Comparison of ENCODE assay signal across 8 cellular contexts in genomic region chr12:51819851-51820720, GRCh38. TPM values are rescaled to one million over a fixed set of nuclear protein-coding genes. Genes with fewer than 3 reads are reported as not detected.
A peak's percentile ranks its signal among the peaks of the same experiment; 100 is the strongest.
DNase-seq lines count a peak whose midpoint lies in the region; ATAC-seq and TF ChIP-seq lines count a peak whose summit lies in the region.

No MANE protein-coding gene starts in this region.

- no peak for TF ChIP-seq CTCF in mesothelial cell of epicardium (IDR thresholded peaks at IDR 0.05; ENCODE audit: unreplicated experiment)

- peaks cover 10% of the 10 kb centered on the region for H3K27me3 Mint-ChIP-seq in mesothelial cell of epicardium (ENCODE audit: low read depth)

- ATAC-seq in GM19035 (IDR thresholded peaks at IDR 0.05; ENCODE audit: unreplicated experiment), result no peak
- no peak for ATAC-seq in HG03025 (IDR thresholded peaks at IDR 0.05; ENCODE audit: low FRiP score, unreplicated experiment)

- no peaks in the 10 kb centered on the region for H3K36me3 Mint-ChIP-seq in mesothelial cell of epicardium

- H3K27ac Mint-ChIP-seq in mesothelial cell of epicardium, result peak overlapping the region; percentile 71

- peaks cover 27% of the 10 kb centered on the region for H3K4me1 Mint-ChIP-seq in mesothelial cell of epicardium

- DNase-seq in NCI-H1417 (lab: John Stamatoyannopoulos, UW) (peak; percentile 29 to 80 (median 78)), NCI-H1417 treated with DMSO at 0.1 percent for 48 hours (lab: John Stamatoyannopoulos, UW) (no peak), NCI-H2171 treated with DMSO at 0.1 percent for 48 hours (lab: John Stamatoyannopoulos, UW) (peak; percentile 60), caudate nucleus (lab: John Stamatoyannopoulos, UW) (peak in 22 of 61 donors; percentile 14 to 81 (median 52)), mesothelial cell of epicardium (ENCODE audit: low spot score in 2 of 2, unreplicated experiment in 2 of 2) (no peak), OCI-M1 (lab: John Stamatoyannopoulos, UW) (no peak)

- no peaks in the 10 kb centered on the region for H3K9me3 Mint-ChIP-seq in mesothelial cell of epicardium

- H3K4me3 Mint-ChIP-seq in mesothelial cell of epicardium, result peak overlapping the region; percentile 22

- peak overlapping the region; percentile 68 for H3K27ac ChIP-seq in caudate nucleus (ENCODE audit: low read depth, low read length)

RNA-seq across cellular contexts. Expression of gene FIGNL2, which starts 28.4 kb away (rescaled TPM):
- total RNA-seq in mesothelial cell of epicardium, result 4.8 to 5.2 TPM (median 5.2 TPM) in 3 replicates

Comparison
In these comparisons a context has a peak if more than half of its experiments do, and no peak if none do; other contexts are left out.
1. DNase-seq: peak in NCI-H1417 (3 of 3) and NCI-H2171 treated with DMSO at 0.1 percent for 48 hours (single experiment); none in NCI-H1417 treated with DMSO at 0.1 percent for 48 hours (single experiment), mesothelial cell of epicardium (0 of 2) and OCI-M1 (single experiment).